In the genomic region with DNA sequence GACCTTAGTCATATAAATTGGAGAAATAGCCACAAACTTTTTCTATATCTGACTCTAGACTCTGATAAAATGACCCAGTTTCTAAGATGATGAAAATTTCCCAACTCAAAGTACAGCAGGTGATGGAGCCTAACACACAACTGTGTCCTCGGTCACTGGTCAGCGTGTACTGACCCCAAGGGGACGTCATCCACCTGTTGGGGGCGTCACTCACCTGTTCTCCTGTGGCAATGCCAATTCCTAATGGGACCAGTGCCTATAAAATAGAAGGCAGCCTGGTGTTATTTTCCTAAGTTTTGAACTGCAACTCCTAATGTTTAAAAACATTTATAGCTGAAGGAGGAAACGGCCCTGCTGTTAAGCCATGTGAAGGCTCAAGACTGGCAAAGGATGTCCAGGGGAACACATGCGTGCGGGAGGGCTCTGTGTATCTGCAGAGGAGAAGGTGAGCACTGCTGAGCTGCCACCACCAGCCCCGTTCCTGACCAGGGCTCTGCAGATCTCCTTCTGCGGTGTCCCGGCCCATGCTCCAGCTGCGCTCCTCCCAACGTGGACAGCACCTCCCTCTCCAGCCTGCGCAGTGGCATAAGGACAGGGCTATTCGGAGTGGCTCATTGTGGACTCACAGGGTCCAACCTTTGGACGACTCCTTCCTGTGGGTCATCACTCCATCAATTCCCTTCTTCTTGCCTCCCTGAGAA, we compare ENCODE assay signal across 1 cellular context.
TF ChIP-seq lines count a peak whose summit lies in the region.

No MANE protein-coding gene starts in this region.

TF ChIP-seq in H1, 55 proteins besides CTCF, POLR2A, EP300 and RAD21:
- TF ChIP-seq HDAC2 (IDR thresholded peaks at IDR 0.05; ENCODE audit: borderline replicate concordance in 1 of 2, low read depth in 2 of 2, low read length in 2 of 2) (no peak), POLR2AphosphoS5 (IDR thresholded peaks at IDR 0.05; ENCODE audit: low read depth, low read length) (peak; percentile 40; the same call in 1 of the 2 replicates), ATF3 (IDR thresholded peaks at IDR 0.05; ENCODE audit: insufficient read depth, low read depth, low read length) (no peak)
